In genomic region chr14:88245321-88245720, GRCh38 we compare ENCODE assay signal across 17 cellular contexts.
DNase-seq lines count a peak whose midpoint lies in the region; ATAC-seq and TF ChIP-seq lines count a peak whose summit lies in the region.
"Had no signal": no experiment of that assay in that cellular context is flagged by ENCODE, and none has a peak within 500 bp of the region (broad histone marks: within the 10 kb centered on the region; RNA-seq: fewer than 3 reads in every experiment).

No MANE protein-coding gene starts in this region.

- no peaks in the 10 kb centered on the region for H3K9me3 ChIP-seq in SK-N-SH
- no peaks in the 10 kb centered on the region for H3K9me3 ChIP-seq in ascending aorta
- H3K9me3 ChIP-seq: spleen had no signal

- TF ChIP-seq CTCF in SK-N-SH (IDR thresholded peaks at IDR 0.05) (no peak), fibroblast of mammary gland (conservative IDR thresholded peaks at IDR 0.05; ENCODE audit: control insufficient read depth, insufficient read depth, low read depth, low read length) (no peak), ascending aorta (IDR thresholded peaks at IDR 0.05) (no peak), GM13976 (IDR thresholded peaks at IDR 0.05; ENCODE audit: borderline replicate concordance, control extremely low read depth, extremely low read depth, insufficient read depth, missing control alignments) (no peak)

- H3K79me2 ChIP-seq in SK-N-SH (ENCODE audit: insufficient read depth), result no peaks in the 10 kb centered on the region
- H3K79me2 ChIP-seq: parathyroid adenoma had no signal

- H3K27me3 ChIP-seq in SK-N-SH (ENCODE audit: insufficient read depth), result no peaks in the 10 kb centered on the region
- H3K27me3 ChIP-seq in ascending aorta, result no peaks in the 10 kb centered on the region

- no peaks in the 10 kb centered on the region for H3K9me2 ChIP-seq in SK-N-SH

- no peak overlapping the region for H2AFZ ChIP-seq in SK-N-SH (ENCODE audit: low read depth)
- H2AFZ ChIP-seq: parathyroid adenoma had no signal

- TF ChIP-seq EP300 in SK-N-SH (IDR thresholded peaks at IDR 0.05; ENCODE audit: borderline replicate concordance in 1 of 2, low read depth in 1 of 2, low read length in 1 of 2), result no peak

- H3K4me1 ChIP-seq in SK-N-SH (ENCODE audit: control insufficient read depth in 1 of 2, insufficient read depth in 2 of 2, low read depth in 1 of 2, low read length in 1 of 2) (no peaks in the 10 kb centered on the region; a peak in 1 of 4 replicates), ascending aorta (no peaks in the 10 kb centered on the region)
- H3K4me1 ChIP-seq: parathyroid adenoma, spleen had no signal

- POLR2A ChIA-PET in SK-N-SH (lab: Yijun Ruan, JAX), result no interaction called here

- in situ Hi-C loops in GM13976 (cut with MboI; ENCODE audit: low sequenced_read_pairs, unreplicated experiment), result no loop called here

- TF ChIP-seq RAD21 in SK-N-SH (IDR thresholded peaks at IDR 0.05; ENCODE audit: low read length), result no peak

- intact Hi-C loops in ascending aorta (cut with DNase I), result no loop called here

- 25% methylated on average over 8 of the region's 8 CpGs for WGBS in SK-N-SH (ENCODE audit: low lambda C conversion rate)

- no peaks in the 10 kb centered on the region for H3F3A ChIP-seq in SK-N-SH (replicated peaks; ENCODE audit: insufficient read depth)

- H3K4me3 ChIP-seq in SK-N-SH (ENCODE audit: low read depth in 2 of 2, low read length in 1 of 2) (no peak overlapping the region), fibroblast of mammary gland (ENCODE audit: control insufficient read depth, low read depth, low read length) (no peak overlapping the region), ascending aorta (no peak overlapping the region)
- H3K4me3 ChIP-seq: spleen had no signal

- no peak overlapping the region for H3K4me2 ChIP-seq in SK-N-SH

- CTCF ChIA-PET in SK-N-SH (lab: Yijun Ruan, JAX), result interaction anchor here (2.3 to 2.7 kb wide), 2 partner anchors 56 to 231 kb away, joined by 8 to 12 read pairs; no protein-coding TSS in a partner anchor

- H4K20me1 ChIP-seq in SK-N-SH (ENCODE audit: insufficient read depth), result no peaks in the 10 kb centered on the region

- ATAC-seq in SK-N-SH treated with all-trans-retinoic acid at 6 μM for 48 hours (no peak), GM18907 (IDR thresholded peaks at IDR 0.05; ENCODE audit: unreplicated experiment) (no peak), GM18858 (IDR thresholded peaks at IDR 0.05; ENCODE audit: unreplicated experiment) (no peak)
- ATAC-seq: Panc1; stimulated activated naive CD8-positive, alpha-beta T cell treated with anti-CD3 and anti-CD28 coated beads, Interleukin-15, amount 100 ng/mL, for 72 hours had no signal

- no peak overlapping the region for H3K27ac ChIP-seq in SK-N-SH (ENCODE audit: low read depth in 2 of 2, low read length in 1 of 2)
- H3K27ac ChIP-seq in ascending aorta, result no peak overlapping the region
- H3K27ac ChIP-seq: parathyroid adenoma, spleen had no signal

- DNase-seq in SK-N-SH (peak; percentile 17), NCI-H526 (lab: John Stamatoyannopoulos, UW) (peak; percentile 24 to 35), fibroblast of mammary gland (ENCODE audit: low read depth) (peak; percentile 31), ascending aorta (ENCODE audit: low spot score in 2 of 2) (no peak), GM13976 (ENCODE audit: low spot score) (no peak)
- DNase-seq: activated CD4-positive, CD25-positive, alpha-beta regulatory T cell treated with anti-CD3 and anti-CD28 coated beads, Interleukin-2, amount 50 U/mL, for 72 hours; activated naive CD8-positive, alpha-beta T cell treated with anti-CD3 and anti-CD28 coated beads for 36 hours; foreskin melanocyte; KG1; NCI-H2029 treated with DMSO at 0.1 percent for 48 hours; spleen; stimulated activated naive CD8-positive, alpha-beta T cell treated with anti-CD3 and anti-CD28 coated beads, Interleukin-15, amount 100 ng/mL, for 72 hours had no signal

- no peaks in the 10 kb centered on the region for H3K36me3 ChIP-seq in SK-N-SH (replicated peaks in 1 of 2; ENCODE audit: control insufficient read depth in 1 of 2, insufficient read depth in 2 of 2, low read length in 1 of 2)
- H3K36me3 ChIP-seq in ascending aorta, result no peaks in the 10 kb centered on the region
- H3K36me3 ChIP-seq: spleen had no signal

- no peak overlapping the region for H3K9ac ChIP-seq in SK-N-SH
- H3K9ac ChIP-seq: parathyroid adenoma had no signal

TF ChIP-seq in SK-N-SH, 30 proteins besides CTCF, POLR2A, EP300 and RAD21:
- TF ChIP-seq POLR2AphosphoS5 (IDR thresholded peaks at IDR 0.05; ENCODE audit: low read depth, low read length) (no peak), MXI1 (IDR thresholded peaks at IDR 0.05; ENCODE audit: low read depth, low read length) (no peak), CHD2 (IDR thresholded peaks at IDR 0.05; ENCODE audit: low read length, partially characterized antibody) (no peak), SMC3 (IDR thresholded peaks at IDR 0.05; ENCODE audit: low read depth, low read length) (no peak), NFIC (IDR thresholded peaks at IDR 0.05; ENCODE audit: borderline replicate concordance) (no peak), GATA2 (CRISPR knock-in tag; IDR thresholded peaks at IDR 0.05) (no peak), USF2 (IDR thresholded peaks at IDR 0.05; ENCODE audit: borderline replicate concordance, low read depth, low read length) (no peak), IRF3 (IDR thresholded peaks at IDR 0.05; ENCODE audit: low read depth, low read length) (no peak), RXRA (IDR thresholded peaks at IDR 0.05; ENCODE audit: borderline replicate concordance, low read depth) (no peak), MEF2A (IDR thresholded peaks at IDR 0.05; ENCODE audit: borderline replicate concordance, low read depth) (no peak), YY1 (IDR thresholded peaks at IDR 0.05; ENCODE audit: low read depth) (no peak), RFX5 (IDR thresholded peaks at IDR 0.05; ENCODE audit: low read length) (no peak), EZH2phosphoT487 (IDR thresholded peaks at IDR 0.05; ENCODE audit: borderline replicate concordance, low read depth) (no peak)

TF ChIP-seq in SK-N-SH treated with all-trans-retinoic acid at 6 μM for 48 hours, 23 proteins besides CTCF, POLR2A, EP300 and RAD21 (continues in another document):
- TF ChIP-seq ZFP3 (CRISPR knock-in tag; IDR thresholded peaks at IDR 0.05) (no peak), POU6F1 (CRISPR knock-in tag; IDR thresholded peaks at IDR 0.05; ENCODE audit: borderline replicate concordance, low read depth) (no peak), ISL1 (CRISPR knock-in tag; IDR thresholded peaks at IDR 0.05) (no peak), CSRNP3 (CRISPR knock-in tag; IDR thresholded peaks at IDR 0.05) (no peak), PATZ1 (CRISPR knock-in tag; IDR thresholded peaks at IDR 0.05; ENCODE audit: borderline replicate concordance) (no peak), ARNTL (CRISPR knock-in tag; IDR thresholded peaks at IDR 0.05; ENCODE audit: borderline replicate concordance, low read depth) (no peak), ZFP30 (CRISPR knock-in tag; IDR thresholded peaks at IDR 0.05) (no peak), GLIS3 (CRISPR knock-in tag; IDR thresholded peaks at IDR 0.05) (no peak), ZNF8 (CRISPR knock-in tag; IDR thresholded peaks at IDR 0.05) (no peak), ZNF70 (CRISPR knock-in tag; IDR thresholded peaks at IDR 0.05) (no peak), CSDC2 (CRISPR knock-in tag; IDR thresholded peaks at IDR 0.05) (no peak), TCF4 (CRISPR knock-in tag; IDR thresholded peaks at IDR 0.05; ENCODE audit: borderline replicate concordance) (no peak)

Comparison
In these comparisons a context has a peak if more than half of its experiments do, and no peak if none do; other contexts are left out.
1. DNase-seq: peak in SK-N-SH (single experiment), NCI-H526 (2 of 2) and fibroblast of mammary gland (single experiment); none in ascending aorta (0 of 2) and GM13976 (single experiment).